Comparison of ENCODE assay signal across 8 cellular contexts in the genomic region with DNA sequence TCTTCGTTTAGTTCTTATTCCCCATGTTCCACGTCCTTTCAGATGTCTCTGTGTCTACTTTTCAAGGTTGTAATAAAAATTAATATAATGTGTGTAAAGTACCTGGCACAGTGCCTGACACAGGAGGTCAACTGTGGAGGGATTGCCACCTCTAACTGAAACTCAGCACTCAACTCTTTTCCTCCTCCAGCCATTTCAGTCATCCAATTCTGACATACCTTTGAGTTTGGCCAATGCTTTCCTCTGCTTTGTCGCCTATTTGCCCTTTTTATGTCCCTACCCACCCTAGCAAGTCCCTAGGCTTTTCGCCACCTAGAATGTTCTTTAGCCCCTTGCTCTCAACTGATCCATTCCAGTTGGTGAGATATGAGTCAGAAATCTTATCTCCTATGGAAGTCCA. TPM values are rescaled to one million over a fixed set of nuclear protein-coding genes. Genes with fewer than 3 reads are reported as not detected.
DNase-seq lines count a peak whose midpoint lies in the region; ATAC-seq and TF ChIP-seq lines count a peak whose summit lies in the region.

No MANE protein-coding gene starts in this region.

- 54 to 55% (median 54%) methylated on average over 4 of the region's 4 CpGs for WGBS in psoas muscle, 3 donors

- no peak overlapping the region for H3K27ac ChIP-seq in SJSA1
- peak overlapping the region; percentile 95 for H3K27ac ChIP-seq in psoas muscle

- H3K9me3 ChIP-seq in SJSA1 (replicated peaks): no peaks in the 10 kb centered on the region
- no peaks in the 10 kb centered on the region for H3K9me3 ChIP-seq in psoas muscle

- intact Hi-C loops in psoas muscle (cut with DNase I): loop anchor here (5.0 kb wide), 2 partner anchors 33 to 38 kb away; partner anchors contain the start of gene SNF8 (in 1 of the 2)

- peaks cover 60% of the 10 kb centered on the region for H3K36me3 ChIP-seq in SJSA1
- H3K36me3 ChIP-seq in psoas muscle (ENCODE audit: insufficient read depth in 1 of 2, low read depth in 1 of 2): peaks cover 12 to 44% of the 10 kb centered on the region in 2 donors

- TF ChIP-seq CTCF in GM12864 (IDR thresholded peaks at IDR 0.05; ENCODE audit: low read depth, low read length, missing control alignments): no peak
- TF ChIP-seq CTCF in epithelial cell of proximal tubule (conservative IDR thresholded peaks at IDR 0.05; ENCODE audit: low read depth, low read length): no peak
- no peak for TF ChIP-seq CTCF in psoas muscle (IDR thresholded peaks at IDR 0.05)

- H3K4me3 ChIP-seq in GM12864 (ENCODE audit: low read depth, low read length) (peak overlapping the region; percentile 77), SJSA1 (peak overlapping the region; percentile 98), epithelial cell of proximal tubule (ENCODE audit: low read depth, low read length) (peak overlapping the region; percentile 68), psoas muscle (peak overlapping the region; percentile 85)

- H3K4me1 ChIP-seq in SJSA1 (replicated peaks) (peaks cover 31% of the 10 kb centered on the region), psoas muscle (peaks cover 18% of the 10 kb centered on the region)

- DNase-seq in GM12864 (ENCODE audit: low read depth) (no peak), SJSA1 (ENCODE audit: low read depth in 1 of 2, low spot score in 2 of 2) (no peak), epithelial cell of proximal tubule (ENCODE audit: low read depth) (no peak), psoas muscle (no peak), A172 (ENCODE audit: low spot score) (no peak), UCSD-AML1 (lab: John Stamatoyannopoulos, UW; ENCODE audit: unreplicated experiment) (no peak), NCI-H128 (lab: John Stamatoyannopoulos, UW; ENCODE audit: unreplicated experiment) (no peak)

- ATAC-seq in psoas muscle: no peak
- no peak for ATAC-seq in activated CD4-positive, CD25-positive, alpha-beta regulatory T cell treated with anti-CD3 and anti-CD28 coated beads, Interleukin-2, amount 50 U/mL, for 24 hours

- H3K27me3 ChIP-seq in SJSA1 (replicated peaks): no peaks in the 10 kb centered on the region
- H3K27me3 ChIP-seq in psoas muscle (ENCODE audit: insufficient read depth in 3 of 3, low read length in 2 of 3): no peaks in the 10 kb centered on the region

RNA-seq across cellular contexts. Expression of gene UBE2Z, which starts 1.6 kb away (rescaled TPM):
- 109 and 119 TPM in 2 replicates for total RNA-seq in SJSA1 (2014; rRNA removed; shearing (Covaris generic))
- total RNA-seq in epithelial cell of proximal tubule: 71.0 and 78.9 TPM in 2 replicates
- 10 to 100 TPM; 29.8 to 46.7 (median 34.8) TPM for total RNA-seq in psoas muscle
- polyA plus RNA-seq in psoas muscle: 10 to 100 TPM; 22.0 to 47.2 (median 36.5) TPM
- total RNA-seq in A172 (2014; rRNA removed; shearing (Covaris generic)): 112 and 118 TPM in 2 replicates

RNA-seq across cellular contexts. Expression of gene ATP5MC1, which starts 17.2 kb away (rescaled TPM):
- total RNA-seq in SJSA1 (2014; rRNA removed; shearing (Covaris generic)): 212 and 215 TPM in 2 replicates
- 142 and 205 TPM in 2 replicates for total RNA-seq in epithelial cell of proximal tubule
- total RNA-seq in psoas muscle: 100 to 1,000 TPM; 179 to 321 (median 199) TPM
- 1,000 to 10,000 TPM in 1 of 3 donors, 100 to 1,000 TPM in 2; 616 to 1,012 (median 815) TPM for polyA plus RNA-seq in psoas muscle
- total RNA-seq in A172 (2014; rRNA removed; shearing (Covaris generic)): 154 and 231 TPM in 2 replicates

RNA-seq across cellular contexts. Expression of gene SNF8, which starts 34.8 kb away (rescaled TPM):
- total RNA-seq in SJSA1 (2014; rRNA removed; shearing (Covaris generic)): 212 and 238 TPM in 2 replicates
- total RNA-seq in epithelial cell of proximal tubule: 110 and 143 TPM in 2 replicates
- total RNA-seq in psoas muscle: 10 to 100 TPM; 69.7 to 96.7 (median 75.0) TPM
- polyA plus RNA-seq in psoas muscle: 100 to 1,000 TPM; 113 to 188 (median 149) TPM
- 157 and 175 TPM in 2 replicates for total RNA-seq in A172 (2014; rRNA removed; shearing (Covaris generic))

RNA-seq across cellular contexts. Expression of gene GIP, which starts 58.6 kb away (rescaled TPM):
- total RNA-seq in SJSA1 (2014; rRNA removed; shearing (Covaris generic)): not detected in 2 replicates
- total RNA-seq in epithelial cell of proximal tubule: not detected in 2 replicates
- not detected for total RNA-seq in psoas muscle
- polyA plus RNA-seq in psoas muscle: not detected
- total RNA-seq in A172 (2014; rRNA removed; shearing (Covaris generic)): not detected in 2 replicates
